Comparison of ENCODE assay signal across 1 cellular context in the genomic region with DNA sequence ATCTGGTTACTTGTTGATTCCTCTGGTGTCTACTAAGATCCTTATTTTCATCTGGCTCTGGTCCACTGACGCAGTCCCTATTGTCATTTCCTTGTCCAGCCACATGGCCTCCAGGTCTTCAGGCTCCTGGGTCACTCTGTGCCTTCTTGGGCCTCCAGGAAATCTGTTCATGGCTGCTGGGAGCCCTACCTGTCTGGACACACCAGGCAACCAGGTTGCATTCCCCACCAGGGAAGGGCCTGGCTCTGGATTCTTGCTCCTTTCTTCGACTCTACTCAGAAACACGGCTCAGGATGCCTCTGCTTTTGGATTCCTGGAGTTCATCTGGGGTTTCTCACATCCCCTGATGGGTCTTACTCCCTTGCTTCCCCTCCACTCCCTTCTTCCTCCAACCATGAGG.
TF ChIP-seq lines count a peak whose summit lies in the region.

No MANE protein-coding gene starts in this region.

TF ChIP-seq in H1, 55 proteins besides CTCF, POLR2A, EP300 and RAD21:
- TF ChIP-seq TBP (IDR thresholded peaks at IDR 0.05; ENCODE audit: low read depth, low read length) (no peak), RNF2 (IDR thresholded peaks at IDR 0.05; ENCODE audit: borderline replicate concordance, low read depth, low read length, missing control alignments, poor library complexity, severe bottlenecking) (no peak), SP1 (IDR thresholded peaks at IDR 0.05; ENCODE audit: low read depth, low read length) (no peak), JUND (IDR thresholded peaks at IDR 0.05; ENCODE audit: low read length) (no peak), JUN (IDR thresholded peaks at IDR 0.05; ENCODE audit: low read depth, low read length) (no peak), SP4 (IDR thresholded peaks at IDR 0.05; ENCODE audit: low read length) (no peak), EGR1 (IDR thresholded peaks at IDR 0.05; ENCODE audit: borderline replicate concordance, low read depth, low read length) (no peak), SAP30 (IDR thresholded peaks at IDR 0.05; ENCODE audit: insufficient read depth, insufficient replicate concordance, low read length) (no peak), TCF12 (IDR thresholded peaks at IDR 0.05; ENCODE audit: low read depth, low read length) (no peak), TEAD4 (IDR thresholded peaks at IDR 0.05; ENCODE audit: low read depth, low read length) (no peak), HDAC2 (IDR thresholded peaks at IDR 0.05; ENCODE audit: borderline replicate concordance in 1 of 2, low read depth in 2 of 2, low read length in 2 of 2) (no peak), EZH2 (IDR thresholded peaks at IDR 0.05; ENCODE audit: low read depth, low read length, severe bottlenecking) (no peak), NANOG (IDR thresholded peaks at IDR 0.05; ENCODE audit: insufficient read depth, low read depth, low read length, poor library complexity, severe bottlenecking) (no peak)
- TF ChIP-seq, protein P1, sequence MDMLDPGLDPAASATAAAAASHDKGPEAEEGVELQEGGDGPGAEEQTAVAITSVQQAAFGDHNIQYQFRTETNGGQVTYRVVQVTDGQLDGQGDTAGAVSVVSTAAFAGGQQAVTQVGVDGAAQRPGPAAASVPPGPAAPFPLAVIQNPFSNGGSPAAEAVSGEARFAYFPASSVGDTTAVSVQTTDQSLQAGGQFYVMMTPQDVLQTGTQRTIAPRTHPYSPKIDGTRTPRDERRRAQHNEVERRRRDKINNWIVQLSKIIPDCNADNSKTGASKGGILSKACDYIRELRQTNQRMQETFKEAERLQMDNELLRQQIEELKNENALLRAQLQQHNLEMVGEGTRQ (IDR thresholded peaks at IDR 0.05; ENCODE audit: low read length) = no peak
